23 cellular contexts compared by ENCODE assay signal in the genomic region with DNA sequence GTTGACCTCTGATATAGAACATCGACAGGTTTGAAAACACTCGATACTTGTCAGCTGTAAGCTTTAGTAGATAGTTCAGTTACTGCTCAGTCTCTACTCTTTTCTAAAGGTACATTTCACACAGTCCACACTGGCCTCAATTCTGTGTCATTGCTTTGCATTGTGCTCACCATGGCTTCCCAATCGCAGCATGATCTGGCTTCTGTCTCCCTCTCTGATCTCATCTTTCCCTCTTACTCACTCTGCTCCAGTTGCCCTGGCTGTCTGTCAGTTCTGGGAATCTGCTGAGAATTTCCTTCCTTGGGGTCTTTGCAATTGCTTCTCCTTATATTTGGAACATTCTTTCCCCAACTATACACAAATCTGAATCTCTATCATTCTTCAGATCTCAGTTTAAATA.
"Had no signal": no experiment of that assay in that cellular context is flagged by ENCODE, and none has a peak within 500 bp of the region (broad histone marks: within the 10 kb centered on the region; RNA-seq: fewer than 3 reads in every experiment).

No MANE protein-coding gene starts in this region.

- H3K27me3 ChIP-seq: adrenal gland, hepatocyte, pancreas, right atrium auricular region, thyroid gland had no signal

- H3K9me3 Mint-ChIP-seq: activated T-cell treated with anti-CD3 and anti-CD28 coated beads, Interleukin-2, amount 50 U/mL, for 24 hours; activated T-helper 2 cell treated with anti-CD3 and anti-CD28 coated beads, Interferon-gamma antibody, Interleukin-2, Interleukin-4, amounts not matched to agents 10 μg/mL and 5 μg/mL and 100 μg/mL, durations not matched to agents 14 hours and 24 hours and 36 hours; immature natural killer cell; nephron; stimulated activated naive CD8-positive, alpha-beta T cell treated with anti-CD3 and anti-CD28 coated beads, Interleukin-15, Interleukin-2, amounts not matched to agents 100 ng/mL and 50 ng/mL, for 24 hours; T-cell; T-helper 2 cell treated with Interferon-gamma antibody and Interleukin-4, amounts not matched to agents 5 μg/mL and 100 μg/mL, for 36 hours had no signal

- H3K4me3 ChIP-seq: adrenal gland, hepatocyte, pancreas, psoas muscle, right atrium auricular region, thyroid gland had no signal

- DNase-seq: activated CD4-positive, alpha-beta T cell treated with anti-CD3 and anti-CD28 coated beads for 1 hour; activated CD4-positive, alpha-beta T cell treated with anti-CD3 and anti-CD28 coated beads, Interleukin-2, amount 50 U/mL, for 1 hour; activated CD8-positive, alpha-beta memory T cell treated with anti-CD3 and anti-CD28 coated beads, Interleukin-2, amount 50 U/mL, for 4 hours; activated naive CD4-positive, alpha-beta T cell; activated T-cell treated with anti-CD3 and anti-CD28 coated beads, Interleukin-2, amount 50 U/mL, for 24 hours; adrenal gland; dermis blood vessel endothelial cell; effector CD8-positive, alpha-beta T cell; foreskin melanocyte; immature natural killer cell; pancreas; psoas muscle; stimulated activated CD4-positive, alpha-beta T cell treated with anti-CD3 and anti-CD28 coated beads, Interleukin-12 subunit alpha, Interleukin-12 subunit beta, amount 100 ng/mL, for 4 hours; stimulated activated CD4-positive, alpha-beta T cell treated with anti-CD3 and anti-CD28 coated beads, Interleukin-4, amount 100 ng/mL, for 4 hours; T-cell; thyroid gland had no signal

- H3K9me3 ChIP-seq: adrenal gland, pancreas, psoas muscle, right atrium auricular region, thyroid gland had no signal

- H3K4me1 Mint-ChIP-seq: immature natural killer cell, nephron, T-cell had no signal

- ATAC-seq: pancreas, psoas muscle, T-cell had no signal

- H3K79me2 ChIP-seq: hepatocyte had no signal

- H3K36me3 ChIP-seq: adrenal gland, pancreas, right atrium auricular region, thyroid gland had no signal

- H3K4me1 ChIP-seq: adrenal gland, pancreas, psoas muscle, right atrium auricular region had no signal

- H3K27ac Mint-ChIP-seq: activated naive CD8-positive, alpha-beta T cell; activated T-cell treated with anti-CD3 and anti-CD28 coated beads, Interleukin-2, amount 50 U/mL, for 24 hours; activated T-helper 2 cell treated with anti-CD3 and anti-CD28 coated beads, Interferon-gamma antibody, Interleukin-2, Interleukin-4, amounts not matched to agents 10 μg/mL and 5 μg/mL and 100 μg/mL, durations not matched to agents 14 hours and 24 hours and 36 hours; immature natural killer cell; nephron; stimulated activated naive CD8-positive, alpha-beta T cell treated with anti-CD3 and anti-CD28 coated beads, Interleukin-15, Interleukin-2, amounts not matched to agents 100 ng/mL and 50 ng/mL, for 24 hours; T-cell; T-helper 2 cell treated with Interferon-gamma antibody and Interleukin-4, amounts not matched to agents 5 μg/mL and 100 μg/mL, for 36 hours had no signal

- H2AFZ ChIP-seq: hepatocyte had no signal

- H3K4me2 ChIP-seq: hepatocyte had no signal

- H3K36me3 Mint-ChIP-seq: activated naive CD8-positive, alpha-beta T cell; immature natural killer cell; T-cell had no signal

- H3K4me3 Mint-ChIP-seq: activated naive CD8-positive, alpha-beta T cell; activated T-cell treated with anti-CD3 and anti-CD28 coated beads, Interleukin-2, amount 50 U/mL, for 24 hours; immature natural killer cell; nephron; stimulated activated naive CD8-positive, alpha-beta T cell treated with anti-CD3 and anti-CD28 coated beads, Interleukin-15, Interleukin-2, amounts not matched to agents 100 ng/mL and 50 ng/mL, for 24 hours; T-cell; T-helper 2 cell treated with Interferon-gamma antibody and Interleukin-4, amounts not matched to agents 5 μg/mL and 100 μg/mL, for 36 hours had no signal

- H3K27ac ChIP-seq: adrenal gland, hepatocyte, pancreas, psoas muscle, right atrium auricular region, thyroid gland had no signal
